Comparison of ENCODE assay signal across 8 cellular contexts in genomic region chr4:82560853-82561744, GRCh38. TPM values are rescaled to one million over a fixed set of nuclear protein-coding genes. Genes with fewer than 3 reads are reported as not detected.
DNase-seq lines count a peak whose midpoint lies in the region; ATAC-seq, FAIRE-seq and TF ChIP-seq lines count a peak whose summit lies in the region.

No MANE protein-coding gene starts in this region.

- H3K27me3 ChIP-seq in ascending aorta, result no peaks in the 10 kb centered on the region

- intact Hi-C loops in ascending aorta (cut with DNase I), result no loop called here

- H3K27me3 Mint-ChIP-seq in activated T-cell treated with anti-CD3 and anti-CD28 coated beads, Interleukin-2, amount 50 U/mL, for 24 hours, result peaks cover 71% of the 10 kb centered on the region
- peaks cover 20 to 44% (median 34%) of the 10 kb centered on the region in 3 donors for H3K27me3 Mint-ChIP-seq in immature natural killer cell (ENCODE audit: low read depth in 3 of 3)
- H3K27me3 Mint-ChIP-seq in stimulated activated memory B cell treated with anti-CD40 and anti-IgM and Interleukin-4, amounts not matched to agents 10 μg/mL and 1 μg/mL and 100 μg/mL, for 72 hours, result peaks cover 71% of the 10 kb centered on the region

- H3K27ac ChIP-seq in ascending aorta, result no peak overlapping the region

- peak overlapping the region; percentile 57 for H3K4me3 Mint-ChIP-seq in activated T-cell treated with anti-CD3 and anti-CD28 coated beads, Interleukin-2, amount 50 U/mL, for 24 hours
- H3K4me3 Mint-ChIP-seq in immature natural killer cell, result peak overlapping the region; percentile 64 to 83 (median 79)
- peak overlapping the region; percentile 67 for H3K4me3 Mint-ChIP-seq in stimulated activated memory B cell treated with anti-CD40 and anti-IgM and Interleukin-4, amounts not matched to agents 10 μg/mL and 1 μg/mL and 100 μg/mL, for 72 hours

- TF ChIP-seq POLR2A in H54 (IDR thresholded peaks at IDR 0.05; ENCODE audit: low read depth, low read length), result no peak

- FAIRE-seq in H54 (lab: Jason Lieb, UNC), result no peak

- H3K4me1 ChIP-seq in ascending aorta, result no peaks in the 10 kb centered on the region

- no peak overlapping the region for H3K27ac Mint-ChIP-seq in activated T-cell treated with anti-CD3 and anti-CD28 coated beads, Interleukin-2, amount 50 U/mL, for 24 hours
- H3K27ac Mint-ChIP-seq in immature natural killer cell, result no peak overlapping the region
- no peak overlapping the region for H3K27ac Mint-ChIP-seq in stimulated activated memory B cell treated with anti-CD40 and anti-IgM and Interleukin-4, amounts not matched to agents 10 μg/mL and 1 μg/mL and 100 μg/mL, for 72 hours

- peak; percentile 56 for ATAC-seq in stimulated activated memory B cell treated with anti-CD40 and anti-IgM and Interleukin-4, amounts not matched to agents 10 μg/mL and 1 μg/mL and 100 μg/mL, for 72 hours
- ATAC-seq in GM21619 (IDR thresholded peaks at IDR 0.05; ENCODE audit: unreplicated experiment), result no peak

- no peaks in the 10 kb centered on the region for H3K9me3 ChIP-seq in ascending aorta

- H3K36me3 Mint-ChIP-seq in activated T-cell treated with anti-CD3 and anti-CD28 coated beads, Interleukin-2, amount 50 U/mL, for 24 hours (ENCODE audit: low read depth), result no peaks in the 10 kb centered on the region
- peaks cover 0 to 10% (median 4%) of the 10 kb centered on the region in 3 donors for H3K36me3 Mint-ChIP-seq in immature natural killer cell
- no peaks in the 10 kb centered on the region for H3K36me3 Mint-ChIP-seq in stimulated activated memory B cell treated with anti-CD40 and anti-IgM and Interleukin-4, amounts not matched to agents 10 μg/mL and 1 μg/mL and 100 μg/mL, for 72 hours

- TF ChIP-seq CTCF in ascending aorta (IDR thresholded peaks at IDR 0.05), result no peak

- peaks cover 11% of the 10 kb centered on the region for H3K4me1 Mint-ChIP-seq in activated T-cell treated with anti-CD3 and anti-CD28 coated beads, Interleukin-2, amount 50 U/mL, for 24 hours (ENCODE audit: low read depth)
- peaks cover 13 to 20% of the 10 kb centered on the region in 2 donors for H3K4me1 Mint-ChIP-seq in immature natural killer cell
- peaks cover 13% of the 10 kb centered on the region for H3K4me1 Mint-ChIP-seq in stimulated activated memory B cell treated with anti-CD40 and anti-IgM and Interleukin-4, amounts not matched to agents 10 μg/mL and 1 μg/mL and 100 μg/mL, for 72 hours

- H3K36me3 ChIP-seq in ascending aorta, result no peaks in the 10 kb centered on the region

- H3K4me3 ChIP-seq in ascending aorta, result peak overlapping the region; percentile 66 to 70

- no peaks in the 10 kb centered on the region for H3K9me3 Mint-ChIP-seq in activated T-cell treated with anti-CD3 and anti-CD28 coated beads, Interleukin-2, amount 50 U/mL, for 24 hours
- H3K9me3 Mint-ChIP-seq in immature natural killer cell, result no peaks in the 10 kb centered on the region
- H3K9me3 Mint-ChIP-seq in stimulated activated memory B cell treated with anti-CD40 and anti-IgM and Interleukin-4, amounts not matched to agents 10 μg/mL and 1 μg/mL and 100 μg/mL, for 72 hours, result no peaks in the 10 kb centered on the region

- DNase-seq in activated T-cell treated with anti-CD3 and anti-CD28 coated beads, Interleukin-2, amount 50 U/mL, for 24 hours, result peak; percentile 30
- DNase-seq in activated T-cell treated with anti-CD3 and anti-CD28 coated beads for 4 hours, result no peak
- no peak for DNase-seq in ascending aorta (ENCODE audit: low spot score in 2 of 2)
- DNase-seq in immature natural killer cell, result no peak
- no peak for DNase-seq in A172 (ENCODE audit: low spot score)
- no peak for DNase-seq in H54 (ENCODE audit: insufficient read length, low spot score)

RNA-seq across cellular contexts. Expression of gene TMEM150C, which starts 0.7 kb away (rescaled TPM):
- 5.4 TPM for total RNA-seq in ascending aorta
- polyA plus RNA-seq in immature natural killer cell, result under 1 TPM in 1 of 3 donors, not detected in 2; 0.45 TPM
- 2.5 and 3.2 TPM in 2 replicates for total RNA-seq in A172 (2014; rRNA removed; shearing (Covaris generic))
